8 cellular contexts compared by ENCODE assay signal in genomic region chr19:47514869-47515588, GRCh38. TPM values are rescaled to one million over a fixed set of nuclear protein-coding genes. Genes with fewer than 3 reads are reported as not detected.
A peak's percentile ranks its signal among the peaks of the same experiment; 100 is the strongest.
DNase-seq lines count a peak whose midpoint lies in the region; ATAC-seq and TF ChIP-seq lines count a peak whose summit lies in the region.

Gene NAPA (minus strand): TSS chr19:47515063. CDS start chr19:47514940, 123 bp downstream.

- peak within 1 kb of the TSS; percentile 98 to 100 for H3K27ac Mint-ChIP-seq in natural killer cell

- peak within 1 kb of the TSS; percentile 98 for H3K4me3 Mint-ChIP-seq in natural killer cell

- DNase-seq in ELF-1 (ENCODE audit: low read depth, low spot score) (peak; percentile 100), H7 (peak; percentile 100), M059J (ENCODE audit: low read depth) (peak; percentile 100), SHP77 (lab: John Stamatoyannopoulos, UW) (peak; percentile 99), fibroblast of peridontal ligament (ENCODE audit: extremely low read depth) (peak; percentile 100), natural killer cell (peak; percentile 100)
- DNase-seq in activated effector memory CD4-positive, alpha-beta T cell treated with Interleukin-2 at 50 U/mL for 16 hours = peak; percentile 100
- peak; percentile 100 for DNase-seq in stimulated activated naive CD4-positive, alpha-beta T cell treated with Interleukin-2 at 50 U/mL for 16 hours (lab: John Stamatoyannopoulos, UW)

- intact Hi-C loops in natural killer cell (cut with micrococcal nuclease) = loop anchor here (1.0 to 5.0 kb wide), 6 partner anchors 26 to 94 kb away; partner anchors contain the start of genes BICRA, KPTN and ZNF541

- peaks cover 56 to 90% of the 10 kb centered on the region in 2 donors for H3K4me1 Mint-ChIP-seq in natural killer cell

- no peaks in the 10 kb centered on the region for H3K9me3 Mint-ChIP-seq in natural killer cell

- no peaks in the 10 kb centered on the region for H3K36me3 Mint-ChIP-seq in natural killer cell

- H3K27me3 ChIP-seq in H7 (ENCODE audit: control insufficient read depth, insufficient read depth, low read length) = no peaks in the 10 kb centered on the region

- ATAC-seq in natural killer cell = peak; percentile 90 to 97 (median 91)

- H3K4me3 ChIP-seq in H7 (ENCODE audit: insufficient read depth, low read depth, low read length) = peak within 1 kb of the TSS; percentile 74

- no peaks in the 10 kb centered on the region for H3K36me3 ChIP-seq in H7 (replicated peaks; ENCODE audit: control insufficient read depth, insufficient read depth, low read length)

- no peaks in the 10 kb centered on the region for H3K27me3 Mint-ChIP-seq in natural killer cell (ENCODE audit: low read depth in 2 of 2)

- no peak for TF ChIP-seq CTCF in natural killer cell (IDR thresholded peaks at IDR 0.05)

RNA-seq across cellular contexts. Expression of gene NAPA, which starts in this region (rescaled TPM):
- 82.1 and 98.3 TPM in 2 replicates for total RNA-seq in H7 (2014; rRNA removed; shearing (Covaris generic))
- 211 and 268 TPM in 2 replicates for total RNA-seq in M059J (2014; rRNA removed; shearing (Covaris generic))
- total RNA-seq in natural killer cell = 100 to 1,000 TPM; 192 to 215 (median 192) TPM

Comparison
In these comparisons a context has a peak if more than half of its experiments do, and no peak if none do; other contexts are left out.
1. Peak in every context shown above with its lines: DNase-seq, ATAC-seq and H3K4me3 ChIP-seq.